10 cellular contexts compared by ENCODE assay signal in the genomic region with DNA sequence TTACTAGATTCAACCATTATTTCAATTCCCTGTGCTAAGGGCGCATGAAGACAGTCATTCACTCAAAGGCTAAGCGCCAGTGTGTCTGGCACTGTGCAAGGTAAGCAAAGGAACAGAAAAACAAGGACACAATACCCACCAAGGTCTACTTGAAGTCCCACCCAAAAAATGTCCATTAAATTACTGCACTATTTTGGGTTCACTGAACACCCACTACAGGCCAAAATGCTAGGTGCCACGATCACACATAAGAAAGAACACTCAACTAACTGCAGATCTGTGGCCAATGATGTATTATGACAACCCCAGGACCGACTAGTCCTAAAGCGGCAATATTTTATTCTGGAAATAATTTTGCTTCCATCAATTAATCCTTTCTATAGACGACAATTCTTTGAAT. TPM values are rescaled to one million over a fixed set of nuclear protein-coding genes. Genes with fewer than 3 reads are reported as not detected.
DNase-seq lines count a peak whose midpoint lies in the region; ATAC-seq, FAIRE-seq and TF ChIP-seq lines count a peak whose summit lies in the region.
"Had no signal": no experiment of that assay in that cellular context is flagged by ENCODE, and none has a peak within 500 bp of the region (broad histone marks: within the 10 kb centered on the region; RNA-seq: fewer than 3 reads in every experiment).

No MANE protein-coding gene starts in this region.

- POLR2A ChIA-PET in activated CD8-positive, alpha-beta T cell treated with anti-CD3 and anti-CD28 coated beads, Interleukin-2, amount 10 ng/mL, durations not matched to agents 7 days and 5 days (lab: Charles Lee) = no interaction called here

- H3K27me3 Mint-ChIP-seq in activated CD8-positive, alpha-beta T cell treated with anti-CD3 and anti-CD28 coated beads, Interleukin-2, amount 10 ng/mL, durations not matched to agents 7 days and 5 days (ENCODE audit: low read depth) = peaks cover 2% of the 10 kb centered on the region

- peaks cover 2% of the 10 kb centered on the region for H4K20me1 ChIP-seq in keratinocyte (ENCODE audit: control insufficient read depth, extremely low read depth, insufficient read depth, low read length)

- no peaks in the 10 kb centered on the region for H3K9me1 ChIP-seq in keratinocyte (ENCODE audit: control insufficient read depth, extremely low read depth, insufficient read depth, low read length)

- H3K79me2 ChIP-seq in keratinocyte (ENCODE audit: control insufficient read depth, insufficient read depth, low read length) = peaks cover 58% of the 10 kb centered on the region

- H3K4me3 ChIP-seq in heart left ventricle (peak overlapping the region in 11 of 12 donors; percentile 75 to 97 (median 85)), keratinocyte (ENCODE audit: control insufficient read depth in 2 of 3, extremely low read depth in 1 of 3, insufficient read depth in 2 of 3, low read depth in 1 of 3, low read length in 3 of 3) (peak overlapping the region; percentile 53 to 95 (median 90)), transverse colon (peak overlapping the region in 3 of 4 donors; percentile 76 to 92 (median 92)), vagina (peak overlapping the region in 1 of 2 donors; percentile 81)

- DNase-seq in heart left ventricle (no peak), cardiac septum (ENCODE audit: low spot score) (no peak), keratinocyte (ENCODE audit: low read depth, low spot score) (no peak), transverse colon (no peak), vagina (ENCODE audit: extremely low spot score in 2 of 2) (no peak)
- DNase-seq in activated CD8-positive, alpha-beta T cell treated with anti-CD3 and anti-CD28 coated beads, Interleukin-2, amount 10 ng/mL, durations not matched to agents 7 days and 5 days = no peak
- no peak for DNase-seq in activated effector memory CD4-positive, alpha-beta T cell treated with Interleukin-2 at 50 U/mL for 16 hours
- DNase-seq in activated CD4-positive, alpha-beta T cell treated with anti-CD3 and anti-CD28 coated beads, Interleukin-2, amount 50 U/mL, for 1 hour = no peak
- DNase-seq: activated naive CD4-positive, alpha-beta T cell treated with anti-CD3 and anti-CD28 coated beads, Interleukin-2, amount 50 U/mL, for 16 hours; stimulated activated CD4-positive, alpha-beta T cell treated with anti-CD3 and anti-CD28 coated beads, Interleukin-4, amount 100 ng/mL, for 24 hours had no signal

- H3K36me3 ChIP-seq in heart left ventricle (no peaks in the 10 kb centered on the region), keratinocyte (ENCODE audit: control insufficient read depth in 2 of 2, extremely low read depth in 1 of 2, insufficient read depth in 2 of 2, low read length in 2 of 2) (no peaks in the 10 kb centered on the region), transverse colon (no peaks in the 10 kb centered on the region), vagina (no peaks in the 10 kb centered on the region)

- TF ChIP-seq POLR2A in heart left ventricle (IDR thresholded peaks at IDR 0.05) (no peak), transverse colon (IDR thresholded peaks at IDR 0.05) (no peak), vagina (IDR thresholded peaks at IDR 0.05) (no peak)

- peaks cover 28% of the 10 kb centered on the region for H3K4me1 Mint-ChIP-seq in activated CD8-positive, alpha-beta T cell treated with anti-CD3 and anti-CD28 coated beads, Interleukin-2, amount 10 ng/mL, durations not matched to agents 7 days and 5 days (ENCODE audit: low read depth)

- TF ChIP-seq EP300 in transverse colon (IDR thresholded peaks at IDR 0.05; ENCODE audit: low read depth) = no peak

- peak overlapping the region; percentile 90 for H3K4me2 ChIP-seq in keratinocyte (ENCODE audit: control insufficient read depth, extremely low read depth, insufficient read depth, low read depth, low read length)

- WGBS in heart left ventricle, 4 donors = 53 to 57% (median 55%) methylated on average over 6 of the region's 6 CpGs
- WGBS in transverse colon (ENCODE audit: low coverage in 1 of 2), 2 donors = 24 to 39% methylated on average over 6 of the region's 6 CpGs

- TF ChIP-seq CTCF in heart left ventricle (IDR thresholded peaks at IDR 0.05) = no peak
- TF ChIP-seq CTCF in keratinocyte (optimal IDR thresholded peaks at IDR 0.05 in 1 of 3, IDR thresholded peaks at IDR 0.05 in 1 of 3, conservative IDR thresholded peaks at IDR 0.05 in 1 of 3; ENCODE audit: extremely low read depth in 1 of 3, insufficient read depth in 2 of 3, low read length in 3 of 3) = no peak
- TF ChIP-seq CTCF in transverse colon (IDR thresholded peaks at IDR 0.05) = no peak
- TF ChIP-seq CTCF in vagina (IDR thresholded peaks at IDR 0.05) = no peak

- no peaks in the 10 kb centered on the region for H3K36me3 Mint-ChIP-seq in activated CD8-positive, alpha-beta T cell treated with anti-CD3 and anti-CD28 coated beads, Interleukin-2, amount 10 ng/mL, durations not matched to agents 7 days and 5 days (ENCODE audit: low read depth)

- H2AFZ ChIP-seq in keratinocyte (ENCODE audit: control insufficient read depth, low read length) = no peak overlapping the region

- dilution Hi-C loops in keratinocyte (cut with MboI; ENCODE audit: extremely low pct_ligation_motif_present, low sequenced_read_pairs) = no loop called here

- H3K4me1 ChIP-seq in heart left ventricle = peaks cover 3 to 64% (median 38%) of the 10 kb centered on the region in 12 donors
- peaks cover 35% of the 10 kb centered on the region for H3K4me1 ChIP-seq in keratinocyte (ENCODE audit: control insufficient read depth, extremely low read depth, insufficient read depth, low read length)
- H3K4me1 ChIP-seq in transverse colon = peaks cover 5 to 56% (median 31%) of the 10 kb centered on the region in 4 donors
- H3K4me1 ChIP-seq in vagina = peaks cover 49% of the 10 kb centered on the region

- no peak for ATAC-seq in heart left ventricle
- no peak for ATAC-seq in activated CD8-positive, alpha-beta T cell treated with anti-CD3 and anti-CD28 coated beads, Interleukin-2, amount 10 ng/mL, durations not matched to agents 7 days and 5 days

- no peak for FAIRE-seq in keratinocyte (lab: Jason Lieb, UNC)

- intact Hi-C loops in heart left ventricle (cut with DNase I) = loop anchor here in 9 of 10 donors (2.0 to 10.0 kb wide), 5 partner anchors 129 to 391 kb away; no protein-coding TSS in a partner anchor
- intact Hi-C loops in cardiac septum (cut with DNase I) = loop anchor here (10.0 kb wide), 1 partner anchor 171 kb away; no protein-coding TSS in a partner anchor
- intact Hi-C loops in transverse colon (cut with DNase I; ENCODE audit: low total_unique reads) = no loop called here
- intact Hi-C loops in vagina (cut with DNase I) = no loop called here

- peak overlapping the region in 1 of 12 donors; percentile 98 for H3K27ac ChIP-seq in heart left ventricle
- peak overlapping the region; percentile 91 for H3K27ac ChIP-seq in keratinocyte (ENCODE audit: control insufficient read depth, insufficient read depth, low read length)
- peak overlapping the region; percentile 93 to 99 (median 96) for H3K27ac ChIP-seq in transverse colon
- no peak overlapping the region for H3K27ac ChIP-seq in vagina

- peak overlapping the region; percentile 85 for H3K4me3 Mint-ChIP-seq in activated CD8-positive, alpha-beta T cell treated with anti-CD3 and anti-CD28 coated beads, Interleukin-2, amount 10 ng/mL, durations not matched to agents 7 days and 5 days

- CTCF ChIA-PET in activated CD8-positive, alpha-beta T cell treated with anti-CD3 and anti-CD28 coated beads, Interleukin-2, amount 10 ng/mL, durations not matched to agents 7 days and 5 days (lab: Charles Lee) = no interaction called here

- H3K27me3 ChIP-seq in heart left ventricle (no peaks in the 10 kb centered on the region), keratinocyte (ENCODE audit: control insufficient read depth, extremely low read depth, insufficient read depth, low read length) (no peaks in the 10 kb centered on the region), transverse colon (no peaks in the 10 kb centered on the region), vagina (no peaks in the 10 kb centered on the region)

- in situ Hi-C loops in transverse colon (cut with MboI; ENCODE audit: low pct_ligation_motif_present in 1 of 4, low pct_unique_long_range_greater_than_20kb in 1 of 4, low sequenced_read_pairs in 3 of 4) = no loop called here

- H3K27ac Mint-ChIP-seq in activated CD8-positive, alpha-beta T cell treated with anti-CD3 and anti-CD28 coated beads, Interleukin-2, amount 10 ng/mL, durations not matched to agents 7 days and 5 days = peak overlapping the region; percentile 40

- H3K9me3 ChIP-seq in heart left ventricle = peaks cover 0 to 5% (median under 1%) of the 10 kb centered on the region in 12 donors
- H3K9me3 ChIP-seq in keratinocyte (ENCODE audit: control insufficient read depth, low read depth, low read length) = no peaks in the 10 kb centered on the region
- no peaks in the 10 kb centered on the region for H3K9me3 ChIP-seq in transverse colon
- H3K9me3 ChIP-seq in vagina = no peaks in the 10 kb centered on the region

- H3K9ac ChIP-seq in keratinocyte (ENCODE audit: control insufficient read depth, extremely low read depth, insufficient read depth, low read length) = peak overlapping the region; percentile 90

- no peaks in the 10 kb centered on the region for H3K9me3 Mint-ChIP-seq in activated CD8-positive, alpha-beta T cell treated with anti-CD3 and anti-CD28 coated beads, Interleukin-2, amount 10 ng/mL, durations not matched to agents 7 days and 5 days (ENCODE audit: insufficient read depth)

RNA-seq across cellular contexts. Expression of a gene that starts 1.8 kb away (rescaled TPM):
- total RNA-seq in heart left ventricle = 10 to 100 TPM; 23.7 to 38.3 (median 31.3) TPM
- polyA plus RNA-seq in heart left ventricle = 10 to 100 TPM in 1 of 2 donors, 1 to 10 TPM in 1; 9.3 to 15.3 TPM
- 28.6 TPM for total RNA-seq in cardiac septum
- total RNA-seq in activated CD8-positive, alpha-beta T cell treated with anti-CD3 and anti-CD28 coated beads, Interleukin-2, amount 10 ng/mL, durations not matched to agents 7 days and 5 days = 10 to 100 TPM; 35.9 to 40.7 TPM
- 16.7 to 25.5 TPM (median 23.4 TPM) in 3 replicates for polyA plus RNA-seq in keratinocyte
- polyA plus RNA-seq in keratinocyte (2011; ENCODE audit: low read depth) = 12.7 TPM
- polyA plus RNA-seq in keratinocyte (2011; cell fraction: cytosol; rRNA removed) = 8.6 and 13.5 TPM in 2 replicates
- 75.9 and 76.7 TPM in 2 replicates for polyA plus RNA-seq in keratinocyte (2011; cell fraction: nucleus; rRNA removed)
- polyA plus RNA-seq in keratinocyte (2012; ENCODE audit: low replicate concordance) = 14.5 and 27.6 TPM in 2 replicates
- 39.2 to 66.1 TPM (median 53.3 TPM) in 3 replicates for polyA minus RNA-seq in keratinocyte
- 19.2 TPM for polyA minus RNA-seq in keratinocyte (2011; cell fraction: cytosol; rRNA and poly(A)+ RNA removed)
- polyA minus RNA-seq in keratinocyte (2011; cell fraction: nucleus; rRNA and poly(A)+ RNA removed) = 81.8 and 158 TPM in 2 replicates
- total RNA-seq in transverse colon = 10 to 100 TPM; 78.4 to 86.4 (median 80.5) TPM
- total RNA-seq in vagina = 35.4 TPM

Comparison
In these comparisons a context has a peak if more than half of its experiments do, and no peak if none do; other contexts are left out.
1. intact Hi-C loops: an anchor here in heart left ventricle (2.0 to 10.0 kb wide) and cardiac septum (10.0 kb wide); none called in transverse colon and vagina.